ENCODE assay signal across 15 cellular contexts in the genomic region with DNA sequence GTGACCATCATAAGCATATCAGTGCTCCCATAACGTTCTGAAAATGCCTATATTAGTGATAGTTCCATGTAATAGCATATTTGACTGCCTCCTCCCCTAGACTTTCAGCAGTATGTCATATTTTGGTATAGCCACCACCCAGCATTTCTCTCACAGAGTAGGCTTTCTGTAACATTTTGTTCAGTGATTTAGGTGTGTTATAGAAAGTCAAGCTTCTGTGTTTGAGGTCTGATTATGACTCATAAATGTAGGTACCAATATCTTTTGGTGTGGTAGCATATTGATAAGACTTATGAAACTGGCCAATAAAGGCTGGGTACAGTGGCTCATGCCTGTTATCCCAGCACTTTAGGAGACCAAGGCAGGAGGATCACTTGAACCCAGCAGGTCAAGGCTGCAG. TPM values are rescaled to one million over a fixed set of nuclear protein-coding genes. Genes with fewer than 3 reads are reported as not detected.
DNase-seq lines count a peak whose midpoint lies in the region; ATAC-seq, FAIRE-seq and TF ChIP-seq lines count a peak whose summit lies in the region.
"Had no signal": no experiment of that assay in that cellular context is flagged by ENCODE, and none has a peak within 500 bp of the region (broad histone marks: within the 10 kb centered on the region; RNA-seq: fewer than 3 reads in every experiment).

No MANE protein-coding gene starts in this region.

- no peak overlapping the region for H3K4me2 ChIP-seq in GM12878 (ENCODE audit: control insufficient read depth, insufficient read depth)

- H3K27me3 Mint-ChIP-seq in activated CD4-positive, alpha-beta T cell treated with anti-CD3 and anti-CD28 coated beads for 36 hours, result peaks cover 2% of the 10 kb centered on the region
- peaks cover 6% of the 10 kb centered on the region for H3K27me3 Mint-ChIP-seq in activated CD4-positive, alpha-beta T cell treated with anti-CD3 and anti-CD28 coated beads, Interleukin-2, amount 10 ng/mL, durations not matched to agents 7 days and 5 days
- H3K27me3 Mint-ChIP-seq in stimulated activated naive CD8-positive, alpha-beta T cell treated with anti-CD3 and anti-CD28 coated beads, Interleukin-15, amount 100 ng/mL, for 72 hours, result no peaks in the 10 kb centered on the region

- H3K9me3 Mint-ChIP-seq in activated CD4-positive, alpha-beta T cell treated with anti-CD3 and anti-CD28 coated beads for 36 hours (ENCODE audit: low read depth), result no peaks in the 10 kb centered on the region
- H3K9me3 Mint-ChIP-seq in activated CD4-positive, alpha-beta T cell treated with anti-CD3 and anti-CD28 coated beads, Interleukin-2, amount 10 ng/mL, durations not matched to agents 7 days and 5 days, result peaks cover 2% of the 10 kb centered on the region
- H3K9me3 Mint-ChIP-seq in stimulated activated naive CD8-positive, alpha-beta T cell treated with anti-CD3 and anti-CD28 coated beads, Interleukin-15, amount 100 ng/mL, for 72 hours, result no peaks in the 10 kb centered on the region
- H3K9me3 Mint-ChIP-seq in stimulated activated effector memory CD8-positive, alpha-beta T cell treated with anti-CD3 and anti-CD28 coated beads, Interleukin-12 subunit alpha, Interleukin-12 subunit beta, amount 100 ng/mL, for 72 hours, result peaks cover 3% of the 10 kb centered on the region
- H3K9me3 Mint-ChIP-seq: CD8-positive, alpha-beta T cell had no signal

- BruUV-seq in GM12878 (replicated peaks; lab: Mats Ljungman, UMichigan), result no TSS peak

- RAD21 ChIA-PET in GM12878 (lab: Charles Lee; ENCODE audit: unreplicated experiment), result interaction anchor here (0.9 to 5.5 kb wide), 6 partner anchors 10 to 216 kb away, joined by 3 to 29 read pairs (median 4); no protein-coding TSS in a partner anchor

- H3K9ac ChIP-seq in GM12878 (ENCODE audit: control insufficient read depth, insufficient read depth, low read length), result no peak overlapping the region

- POLR2A ChIA-PET in activated CD4-positive, alpha-beta T cell treated with anti-CD3 and anti-CD28 coated beads for 36 hours (lab: Charles Lee), result no interaction called here
- POLR2A ChIA-PET in activated CD4-positive, alpha-beta T cell treated with anti-CD3 and anti-CD28 coated beads, Interleukin-2, amount 10 ng/mL, durations not matched to agents 7 days and 5 days (lab: Charles Lee), result no interaction called here
- POLR2A ChIA-PET in GM12878 (lab: Charles Lee), result no interaction called here

- no peak for TF ChIP-seq POLR2A in GM12878 (IDR thresholded peaks at IDR 0.05; ENCODE audit: low read depth, low read length)

- no peak for TF ChIP-seq EP300 in GM12878 (IDR thresholded peaks at IDR 0.05; ENCODE audit: borderline replicate concordance in 1 of 2, control insufficient read depth in 1 of 2, low read depth in 2 of 2, low read length in 2 of 2)

- no peaks in the 10 kb centered on the region for H3K4me1 Mint-ChIP-seq in activated CD4-positive, alpha-beta T cell treated with anti-CD3 and anti-CD28 coated beads for 36 hours
- peaks cover 6% of the 10 kb centered on the region for H3K4me1 Mint-ChIP-seq in activated CD4-positive, alpha-beta T cell treated with anti-CD3 and anti-CD28 coated beads, Interleukin-2, amount 10 ng/mL, durations not matched to agents 7 days and 5 days
- peaks cover 7% of the 10 kb centered on the region for H3K4me1 Mint-ChIP-seq in stimulated activated naive CD8-positive, alpha-beta T cell treated with anti-CD3 and anti-CD28 coated beads, Interleukin-15, amount 100 ng/mL, for 72 hours
- H3K4me1 Mint-ChIP-seq in stimulated activated effector memory CD8-positive, alpha-beta T cell treated with anti-CD3 and anti-CD28 coated beads, Interleukin-12 subunit alpha, Interleukin-12 subunit beta, amount 100 ng/mL, for 72 hours, result no peaks in the 10 kb centered on the region
- H3K4me1 Mint-ChIP-seq: CD14-positive monocyte, H9 had no signal

- H3K9me3 ChIP-seq in GM12878 (replicated peaks; ENCODE audit: control insufficient read depth, insufficient read depth, low read length) (no peaks in the 10 kb centered on the region; the same call in 2 of the 3 replicates), WERI-Rb-1 (ENCODE audit: severe bottlenecking) (no peaks in the 10 kb centered on the region), right cardiac atrium (ENCODE audit: control insufficient read depth, low read length) (peaks cover 2% of the 10 kb centered on the region)

- no peaks in the 10 kb centered on the region for H3K36me3 Mint-ChIP-seq in activated CD4-positive, alpha-beta T cell treated with anti-CD3 and anti-CD28 coated beads for 36 hours (ENCODE audit: low read depth)
- no peaks in the 10 kb centered on the region for H3K36me3 Mint-ChIP-seq in activated CD4-positive, alpha-beta T cell treated with anti-CD3 and anti-CD28 coated beads, Interleukin-2, amount 10 ng/mL, durations not matched to agents 7 days and 5 days (ENCODE audit: low read depth)
- no peaks in the 10 kb centered on the region for H3K36me3 Mint-ChIP-seq in stimulated activated effector memory CD8-positive, alpha-beta T cell treated with anti-CD3 and anti-CD28 coated beads, Interleukin-12 subunit alpha, Interleukin-12 subunit beta, amount 100 ng/mL, for 72 hours
- H3K36me3 Mint-ChIP-seq: CD14-positive monocyte; CD8-positive, alpha-beta T cell had no signal

- CTCF ChIA-PET in activated CD4-positive, alpha-beta T cell treated with anti-CD3 and anti-CD28 coated beads for 36 hours (lab: Charles Lee), result interaction anchor here (0.5 to 3.2 kb wide), 3 partner anchors 12 to 214 kb away, joined by 3 to 20 read pairs (median 4); no protein-coding TSS in a partner anchor
- CTCF ChIA-PET in activated CD4-positive, alpha-beta T cell treated with anti-CD3 and anti-CD28 coated beads, Interleukin-2, amount 10 ng/mL, durations not matched to agents 7 days and 5 days (lab: Charles Lee), result interaction anchor here (0.6 kb wide), 1 partner anchor 77 kb away, joined by 3 read pairs; no protein-coding TSS in a partner anchor
- CTCF ChIA-PET in GM12878 (lab: Yijun Ruan, JAX), result interaction anchor here (0.6 to 6.8 kb wide), 14 partner anchors 10 to 395 kb away, joined by 3 to 69 read pairs (median 6); no protein-coding TSS in a partner anchor

- SMC1A ChIA-PET in GM12878 (lab: Charles Lee; ENCODE audit: uncharacterized antibody, unreplicated experiment), result interaction anchor here (0.8 to 5.2 kb wide), 9 partner anchors 9 to 213 kb away, joined by 3 to 32 read pairs (median 6); no protein-coding TSS in a partner anchor

- no peak for FAIRE-seq in GM12878 (lab: Jason Lieb, UNC)
- FAIRE-seq: D721Med had no signal

- in situ Hi-C loops in GM12878 (cut with MboI), result loop anchor here (10.0 kb wide), 1 partner anchor 209 kb away; no protein-coding TSS in a partner anchor

- H2AFZ ChIP-seq in GM12878 (ENCODE audit: control insufficient read depth, low read depth, low read length), result no peak overlapping the region

- H3K4me1 ChIP-seq in GM12878 (ENCODE audit: control insufficient read depth, insufficient read depth, low read length) (peaks cover 3% of the 10 kb centered on the region; the same call in 1 of the 2 replicates), right cardiac atrium (ENCODE audit: control insufficient read depth, insufficient read depth, low read length) (no peaks in the 10 kb centered on the region)

- H3K36me3 ChIP-seq in GM12878 (ENCODE audit: control insufficient read depth in 2 of 2, insufficient read depth in 2 of 2, low read length in 1 of 2) (no peaks in the 10 kb centered on the region), WERI-Rb-1 (no peaks in the 10 kb centered on the region)

- H3K27me3 ChIP-seq in GM12878 (replicated peaks in 1 of 2; ENCODE audit: control insufficient read depth in 2 of 2, insufficient read depth in 2 of 2, low read length in 1 of 2) (no peaks in the 10 kb centered on the region), WERI-Rb-1 (ENCODE audit: insufficient read depth, low read depth, severe bottlenecking) (no peaks in the 10 kb centered on the region), right cardiac atrium (ENCODE audit: control insufficient read depth, insufficient read depth) (no peaks in the 10 kb centered on the region)

- ATAC-seq in activated CD4-positive, alpha-beta T cell treated with anti-CD3 and anti-CD28 coated beads for 36 hours, result peak; percentile 42
- ATAC-seq in stimulated activated naive CD8-positive, alpha-beta T cell treated with anti-CD3 and anti-CD28 coated beads, Interleukin-15, amount 100 ng/mL, for 72 hours, result peak; percentile 46
- ATAC-seq in stimulated activated naive CD8-positive, alpha-beta T cell treated with anti-CD3 and anti-CD28 coated beads, Interleukin-15, Interleukin-2, amounts not matched to agents 100 U/mL and 50 U/mL, for 24 hours, result no peak
- ATAC-seq in GM12878 (peak; percentile 69), right cardiac atrium (no peak)
- peak; percentile 26 for ATAC-seq in stimulated activated effector memory CD8-positive, alpha-beta T cell treated with anti-CD3 and anti-CD28 coated beads, Interleukin-12 subunit alpha, Interleukin-12 subunit beta, amount 100 ng/mL, for 72 hours

- no peaks in the 10 kb centered on the region for H4K20me1 ChIP-seq in GM12878 (ENCODE audit: control insufficient read depth, insufficient read depth)

- no peaks in the 10 kb centered on the region for H3K79me2 ChIP-seq in GM12878 (ENCODE audit: control insufficient read depth, insufficient read depth, low read length)

- no peak overlapping the region for H3K27ac ChIP-seq in GM12878 (ENCODE audit: control insufficient read depth, insufficient read depth)
- no peak overlapping the region for H3K27ac ChIP-seq in WERI-Rb-1
- H3K27ac ChIP-seq in right cardiac atrium (ENCODE audit: low read length), result no peak overlapping the region
- H3K27ac ChIP-seq: 22Rv1 had no signal

- intact Hi-C loops in activated CD4-positive, alpha-beta T cell treated with anti-CD3 and anti-CD28 coated beads for 36 hours (cut with DNase I, micrococcal nuclease), result loop anchor here (1.0 kb wide), 2 partner anchors 210 to 452 kb away; no protein-coding TSS in a partner anchor
- intact Hi-C loops in GM12878 (cut with micrococcal nuclease; ENCODE audit: unreplicated experiment) (loop anchor here (1.0 to 10.0 kb wide), 3 partner anchors 41 to 449 kb away; a partner anchor contains a TSS), right cardiac atrium (cut with DNase I) (loop anchor here in 2 of 4 donors (10.0 kb wide), 1 partner anchor 209 kb away; no protein-coding TSS in a partner anchor)

- no peak for TF ChIP-seq RAD21 in GM12878 (IDR thresholded peaks at IDR 0.05; ENCODE audit: insufficient read depth, low read depth, low read length)

- TF ChIP-seq CTCF in GM12878 (IDR thresholded peaks at IDR 0.05 in 2 of 3, conservative IDR thresholded peaks at IDR 0.05 in 1 of 3; ENCODE audit: control insufficient read depth in 2 of 3, extremely low read depth in 1 of 3, insufficient read depth in 1 of 3, low read depth in 3 of 3, low read length in 3 of 3), result no peak
- no peak for TF ChIP-seq CTCF in WERI-Rb-1 (IDR thresholded peaks at IDR 0.05; ENCODE audit: low read depth, low read length)

- no peak overlapping the region for H3K27ac Mint-ChIP-seq in activated CD4-positive, alpha-beta T cell treated with anti-CD3 and anti-CD28 coated beads for 36 hours
- H3K27ac Mint-ChIP-seq in activated CD4-positive, alpha-beta T cell treated with anti-CD3 and anti-CD28 coated beads, Interleukin-2, amount 10 ng/mL, durations not matched to agents 7 days and 5 days, result no peak overlapping the region
- no peak overlapping the region for H3K27ac Mint-ChIP-seq in stimulated activated naive CD8-positive, alpha-beta T cell treated with anti-CD3 and anti-CD28 coated beads, Interleukin-15, amount 100 ng/mL, for 72 hours
- H3K27ac Mint-ChIP-seq in stimulated activated effector memory CD8-positive, alpha-beta T cell treated with anti-CD3 and anti-CD28 coated beads, Interleukin-12 subunit alpha, Interleukin-12 subunit beta, amount 100 ng/mL, for 72 hours, result no peak overlapping the region
- H3K27ac Mint-ChIP-seq: CD14-positive monocyte; CD8-positive, alpha-beta T cell; H9 had no signal

- no peak for DNase-seq in activated CD4-positive, alpha-beta T cell treated with anti-CD3 and anti-CD28 coated beads for 36 hours
- DNase-seq in activated CD4-positive, alpha-beta T cell treated with anti-CD3 and anti-CD28 coated beads, Interleukin-2, amount 10 ng/mL, durations not matched to agents 7 days and 5 days, result no peak
- no peak for DNase-seq in stimulated activated naive CD8-positive, alpha-beta T cell treated with anti-CD3 and anti-CD28 coated beads, Interleukin-15, amount 100 ng/mL, for 72 hours
- no peak for DNase-seq in stimulated activated naive CD8-positive, alpha-beta T cell treated with anti-CD3 and anti-CD28 coated beads, Interleukin-15, Interleukin-2, amounts not matched to agents 100 U/mL and 50 U/mL, for 24 hours
- DNase-seq in GM12878 (ENCODE audit: low read depth, low spot score), result no peak
- no peak for DNase-seq in stimulated activated effector memory CD8-positive, alpha-beta T cell treated with anti-CD3 and anti-CD28 coated beads, Interleukin-12 subunit alpha, Interleukin-12 subunit beta, amount 100 ng/mL, for 72 hours (ENCODE audit: low spot score in 2 of 2)
- DNase-seq in WERI-Rb-1, result no peak
- DNase-seq in right cardiac atrium, result no peak
- DNase-seq: CD8-positive, alpha-beta T cell; EL; GOT3; H9 had no signal

- no peak overlapping the region for H3K4me3 Mint-ChIP-seq in activated CD4-positive, alpha-beta T cell treated with anti-CD3 and anti-CD28 coated beads for 36 hours
- no peak overlapping the region for H3K4me3 Mint-ChIP-seq in activated CD4-positive, alpha-beta T cell treated with anti-CD3 and anti-CD28 coated beads, Interleukin-2, amount 10 ng/mL, durations not matched to agents 7 days and 5 days
- no peak overlapping the region for H3K4me3 Mint-ChIP-seq in stimulated activated naive CD8-positive, alpha-beta T cell treated with anti-CD3 and anti-CD28 coated beads, Interleukin-15, amount 100 ng/mL, for 72 hours
- no peak overlapping the region for H3K4me3 Mint-ChIP-seq in stimulated activated effector memory CD8-positive, alpha-beta T cell treated with anti-CD3 and anti-CD28 coated beads, Interleukin-12 subunit alpha, Interleukin-12 subunit beta, amount 100 ng/mL, for 72 hours
- H3K4me3 Mint-ChIP-seq: CD14-positive monocyte; CD8-positive, alpha-beta T cell; H9 had no signal

- WGBS in GM12878 (ENCODE audit: insufficient coverage, insufficient replicate concordance, low lambda C conversion rate, missing lambda C conversion rate), result 0% methylated on average over 1 of the region's 1 CpG
- 10% methylated on average over 1 of the region's 1 CpG for WGBS in right cardiac atrium

- H3K4me3 ChIP-seq in GM12878 (no peak overlapping the region), WERI-Rb-1 (ENCODE audit: low read depth, low read length) (no peak overlapping the region), right cardiac atrium (ENCODE audit: low read length) (no peak overlapping the region)

RNA-seq across cellular contexts. Expression of a gene that starts 34.3 kb away (rescaled TPM):
- total RNA-seq in activated CD4-positive, alpha-beta T cell treated with anti-CD3 and anti-CD28 coated beads for 36 hours, result 1 to 10 TPM; 9.5 to 9.9 TPM
- total RNA-seq in activated CD4-positive, alpha-beta T cell treated with anti-CD3 and anti-CD28 coated beads, Interleukin-2, amount 10 ng/mL, durations not matched to agents 7 days and 5 days, result 10 to 100 TPM; 23.0 to 23.6 TPM
- total RNA-seq in GM12878 (2013; cell fraction: nucleolus; rRNA removed), result 70.3 and 76.3 TPM in 2 replicates
- total RNA-seq in GM12878 (2014; rRNA removed) (13.4 and 16.5 TPM in 2 replicates), GM12878 (2014; rRNA removed; fragmentation: Illumina TruSeq; extraction: Trizol) (24.3 and 27.2 TPM in 2 replicates), GM12878 (2021) (41.7 and 46.8 TPM in 2 replicates), right cardiac atrium (10 to 100 TPM; 11.3 to 16.6 (median 14.7) TPM)
- 14.5 TPM for polyA plus RNA-seq in GM12878 (2011; ENCODE audit: low read depth)
- polyA plus RNA-seq in GM12878 (2011; rRNA removed) (55.9 and 71.3 TPM in 2 replicates), GM12878 (2014; fragmentation: Illumina TruSeq; extraction: Trizol) (31.8 and 39.9 TPM in 2 replicates), GM12878 (2014; fragmentation: Nextera tagmentation; extraction: Ambion mirVana) (10 to 100 TPM in 1 of 2 experiments, 1 to 10 TPM in 1; 6.2 to 10.4 TPM), GM12878 (2014; rRNA removed) (17.0 and 22.3 TPM in 2 replicates), GM12878 (2016; fragmentation: Nextera tagmentation; extraction: Ambion mirVana) (10 to 100 TPM; 27.3 to 30.8 TPM), right cardiac atrium (3.4 TPM)
- polyA plus RNA-seq in GM12878 (2011; cell fraction: cytosol; rRNA removed), result 34.0 and 42.8 TPM in 2 replicates
- polyA plus RNA-seq in GM12878 (2011; cell fraction: nucleus; rRNA removed), result 20.6 and 26.7 TPM in 2 replicates
- polyA plus RNA-seq in GM12878 (2012), result 23.6 and 25.6 TPM in 2 replicates
- polyA minus RNA-seq in GM12878 (2011; rRNA and poly(A)+ RNA removed), result 151 and 197 TPM in 2 replicates
- polyA minus RNA-seq in GM12878 (2011; cell fraction: cytosol; rRNA and poly(A)+ RNA removed), result 51.8 and 67.6 TPM in 2 replicates
- 49.3 and 82.5 TPM in 2 replicates for polyA minus RNA-seq in GM12878 (2011; cell fraction: nucleus; rRNA and poly(A)+ RNA removed)

RNA-seq across cellular contexts. Expression of a gene that starts 42.3 kb away (rescaled TPM):
- total RNA-seq in activated CD4-positive, alpha-beta T cell treated with anti-CD3 and anti-CD28 coated beads for 36 hours, result 10 to 100 TPM; 15.5 to 17.7 TPM
- 10 to 100 TPM; 23.4 to 28.0 TPM for total RNA-seq in activated CD4-positive, alpha-beta T cell treated with anti-CD3 and anti-CD28 coated beads, Interleukin-2, amount 10 ng/mL, durations not matched to agents 7 days and 5 days
- 36.3 and 42.4 TPM in 2 replicates for total RNA-seq in GM12878 (2013; cell fraction: nucleolus; rRNA removed)
- total RNA-seq in GM12878 (2014; rRNA removed) (10.8 and 13.9 TPM in 2 replicates), GM12878 (2014; rRNA removed; fragmentation: Illumina TruSeq; extraction: Trizol) (18.6 and 18.7 TPM in 2 replicates), GM12878 (2021) (16.9 and 17.4 TPM in 2 replicates), right cardiac atrium (10 to 100 TPM; 20.7 to 22.3 (median 21.7) TPM)
- 8.2 TPM for polyA plus RNA-seq in GM12878 (2011; ENCODE audit: low read depth)
- polyA plus RNA-seq in GM12878 (2011; rRNA removed) (15.7 and 28.9 TPM in 2 replicates), GM12878 (2014; fragmentation: Illumina TruSeq; extraction: Trizol) (13.3 and 15.3 TPM in 2 replicates), GM12878 (2014; fragmentation: Nextera tagmentation; extraction: Ambion mirVana) (1 to 10 TPM; 3.0 to 4.1 TPM), GM12878 (2014; rRNA removed) (6.7 and 7.0 TPM in 2 replicates), GM12878 (2016; fragmentation: Nextera tagmentation; extraction: Ambion mirVana) (1 to 10 TPM; 3.5 to 7.2 TPM), right cardiac atrium (4.6 TPM)
- polyA plus RNA-seq in GM12878 (2011; cell fraction: cytosol; rRNA removed), result 3.8 and 5.9 TPM in 2 replicates
- 9.5 and 12.6 TPM in 2 replicates for polyA plus RNA-seq in GM12878 (2011; cell fraction: nucleus; rRNA removed)
- polyA plus RNA-seq in GM12878 (2012), result 7.3 and 12.3 TPM in 2 replicates
- polyA minus RNA-seq in GM12878 (2011; rRNA and poly(A)+ RNA removed), result 17.2 and 30.1 TPM in 2 replicates
- polyA minus RNA-seq in GM12878 (2011; cell fraction: cytosol; rRNA and poly(A)+ RNA removed), result 9.1 and 10.8 TPM in 2 replicates
- 10.5 and 12.6 TPM in 2 replicates for polyA minus RNA-seq in GM12878 (2011; cell fraction: nucleus; rRNA and poly(A)+ RNA removed)

Comparison
In these comparisons a context has a peak if more than half of its experiments do, and no peak if none do; other contexts are left out.
1. ATAC-seq: peak in activated CD4-positive, alpha-beta T cell treated with anti-CD3 and anti-CD28 coated beads for 36 hours (single experiment), stimulated activated naive CD8-positive, alpha-beta T cell treated with anti-CD3 and anti-CD28 coated beads, Interleukin-15, amount 100 ng/mL, for 72 hours (single experiment), GM12878 (single experiment) and stimulated activated effector memory CD8-positive, alpha-beta T cell treated with anti-CD3 and anti-CD28 coated beads, Interleukin-12 subunit alpha, Interleukin-12 subunit beta, amount 100 ng/mL, for 72 hours (single experiment); none in stimulated activated naive CD8-positive, alpha-beta T cell treated with anti-CD3 and anti-CD28 coated beads, Interleukin-15, Interleukin-2, amounts not matched to agents 100 U/mL and 50 U/mL, for 24 hours (single experiment) and right cardiac atrium (0 of 2).